In the genomic region with DNA sequence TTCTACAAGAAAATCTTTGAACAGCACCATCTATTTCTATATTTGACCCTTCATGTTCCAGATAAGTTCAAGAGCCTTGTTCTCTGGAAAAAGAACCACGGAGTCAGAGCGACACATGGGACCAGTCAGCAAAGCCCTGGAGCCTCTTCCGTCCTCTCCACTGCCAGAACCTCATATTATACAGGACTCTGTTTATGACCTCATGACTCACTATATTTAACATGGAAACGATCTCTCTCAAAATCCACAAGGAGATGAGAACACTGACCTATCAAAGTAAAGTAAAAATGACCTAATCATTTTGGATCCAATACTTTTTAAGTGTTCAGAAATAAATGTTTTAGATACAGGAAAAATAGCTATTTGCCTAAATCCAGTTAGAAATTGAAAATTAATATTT, we compare ENCODE assay signal across 17 cellular contexts.
DNase-seq lines count a peak whose midpoint lies in the region; ATAC-seq and TF ChIP-seq lines count a peak whose summit lies in the region.
"Had no signal": no experiment of that assay in that cellular context is flagged by ENCODE, and none has a peak within 500 bp of the region (broad histone marks: within the 10 kb centered on the region; RNA-seq: fewer than 3 reads in every experiment).

No MANE protein-coding gene starts in this region.

- H4K20me1 ChIP-seq in SK-N-SH (ENCODE audit: insufficient read depth), result no peaks in the 10 kb centered on the region

- peak overlapping the region; percentile 68 for H2AFZ ChIP-seq in SK-N-SH (ENCODE audit: low read depth)
- H2AFZ ChIP-seq: GM23338 had no signal

- H3K36me3 ChIP-seq in SK-N-SH (replicated peaks in 1 of 2; ENCODE audit: control insufficient read depth in 1 of 2, insufficient read depth in 2 of 2, low read length in 1 of 2) (no peaks in the 10 kb centered on the region), endodermal cell (ENCODE audit: control insufficient read depth, insufficient read depth, low read length) (peaks cover 15% of the 10 kb centered on the region)

- H3K9me2 ChIP-seq in SK-N-SH, result no peaks in the 10 kb centered on the region

- DNase-seq in SK-N-SH (peak; percentile 50), M059J (ENCODE audit: low read depth) (peak; percentile 22), endodermal cell (no peak), neural crest cell (ENCODE audit: low read depth, low spot score) (no peak)
- DNase-seq in stimulated activated CD4-positive, alpha-beta T cell treated with anti-CD3 and anti-CD28 coated beads, Interleukin-2, amount 100 ng/mL, for 24 hours, result no peak
- DNase-seq in activated CD8-positive, alpha-beta memory T cell treated with anti-CD3 and anti-CD28 coated beads, Interleukin-2, amount 10 ng/mL, durations not matched to agents 7 days and 5 days, result no peak
- DNase-seq in activated CD8-positive, alpha-beta memory T cell treated with anti-CD3 and anti-CD28 coated beads, Interleukin-2, amount 50 U/mL, for 4 hours, result no peak
- DNase-seq: DMS153, naive B cell, NCI-H446 had no signal

- H3K4me3 Mint-ChIP-seq in endodermal cell, result no peak overlapping the region
- peak overlapping the region; percentile 49 for H3K4me3 Mint-ChIP-seq in neural crest cell
- H3K4me3 Mint-ChIP-seq in activated CD8-positive, alpha-beta memory T cell treated with anti-CD3 and anti-CD28 coated beads, Interleukin-2, amount 10 ng/mL, durations not matched to agents 7 days and 5 days, result no peak overlapping the region
- H3K4me3 Mint-ChIP-seq: central memory CD8-positive, alpha-beta T cell; GM23338; naive B cell; type B pancreatic cell had no signal

- H3K27ac Mint-ChIP-seq in endodermal cell (peak overlapping the region; percentile 14), neural crest cell (ENCODE audit: unreplicated experiment) (no peak overlapping the region)
- H3K27ac Mint-ChIP-seq in activated CD8-positive, alpha-beta memory T cell treated with anti-CD3 and anti-CD28 coated beads, Interleukin-2, amount 10 ng/mL, durations not matched to agents 7 days and 5 days, result no peak overlapping the region
- H3K27ac Mint-ChIP-seq: GM23338, type B pancreatic cell had no signal

- no peak; the same call in 1 of the 3 replicates for ATAC-seq in SK-N-SH treated with all-trans-retinoic acid at 6 μM for 48 hours
- no peak for ATAC-seq in activated CD8-positive, alpha-beta memory T cell treated with anti-CD3 and anti-CD28 coated beads, Interleukin-2, amount 10 ng/mL, durations not matched to agents 7 days and 5 days
- ATAC-seq: esophagus mucosa, GM23338 had no signal

- WGBS in SK-N-SH (ENCODE audit: low lambda C conversion rate), result 13% methylated on average over 4 of the region's 4 CpGs
- WGBS in endodermal cell (ENCODE audit: insufficient coverage in 1 of 2, insufficient read length in 1 of 2), 2 experiments, result 81 to 100% methylated on average over 1 to 4 of the region's 4 CpGs

- peaks cover 0 to 23% of the 10 kb centered on the region in 2 experiments; a peak in 2 of 4 replicates for H3K4me1 ChIP-seq in SK-N-SH (ENCODE audit: control insufficient read depth in 1 of 2, insufficient read depth in 2 of 2, low read depth in 1 of 2, low read length in 1 of 2)
- H3K4me1 ChIP-seq in endodermal cell (ENCODE audit: control insufficient read depth, insufficient read depth, low read length), result peaks cover 14% of the 10 kb centered on the region

- H3K4me3 ChIP-seq in SK-N-SH (ENCODE audit: low read depth in 2 of 2, low read length in 1 of 2), result no peak overlapping the region
- no peak overlapping the region for H3K4me3 ChIP-seq in endodermal cell (ENCODE audit: low read length)
- H3K4me3 ChIP-seq: GM12878, GM23338 had no signal

- peaks cover 8% of the 10 kb centered on the region for H3K36me3 Mint-ChIP-seq in endodermal cell (ENCODE audit: low read depth)
- H3K36me3 Mint-ChIP-seq in neural crest cell (ENCODE audit: low read depth), result peaks cover 7% of the 10 kb centered on the region
- peaks cover 6% of the 10 kb centered on the region for H3K36me3 Mint-ChIP-seq in activated CD8-positive, alpha-beta memory T cell treated with anti-CD3 and anti-CD28 coated beads, Interleukin-2, amount 10 ng/mL, durations not matched to agents 7 days and 5 days
- H3K36me3 Mint-ChIP-seq: naive B cell had no signal

- no peaks in the 10 kb centered on the region for H3K9me3 ChIP-seq in SK-N-SH
- peaks cover 3% of the 10 kb centered on the region for H3K9me3 ChIP-seq in endodermal cell (ENCODE audit: control insufficient read depth, low read length)

- H3K4me2 ChIP-seq in SK-N-SH, result no peak overlapping the region
- H3K4me2 ChIP-seq: GM23338 had no signal

- POLR2A ChIA-PET in SK-N-SH (lab: Yijun Ruan, JAX), result no interaction called here

- H3K27ac ChIP-seq in SK-N-SH (ENCODE audit: low read depth in 2 of 2, low read length in 1 of 2) (peak overlapping the region in 1 of 2 experiments; percentile 95; a peak in 2 of 4 replicates), endodermal cell (ENCODE audit: low read depth, low read length) (no peak overlapping the region)
- H3K27ac ChIP-seq: 22Rv1 had no signal

- TF ChIP-seq CTCF in SK-N-SH (IDR thresholded peaks at IDR 0.05) (no peak), endodermal cell (conservative IDR thresholded peaks at IDR 0.05) (no peak), neural crest cell (conservative IDR thresholded peaks at IDR 0.05) (no peak)

- no peak overlapping the region for H3K9ac ChIP-seq in SK-N-SH
- no peak overlapping the region for H3K9ac ChIP-seq in endodermal cell (ENCODE audit: extremely low read depth, low read length, poor library complexity, severe bottlenecking)

- no peaks in the 10 kb centered on the region for H3K27me3 Mint-ChIP-seq in endodermal cell (ENCODE audit: insufficient read depth)
- H3K27me3 Mint-ChIP-seq in neural crest cell (ENCODE audit: low read depth), result no peaks in the 10 kb centered on the region
- peaks cover 3% of the 10 kb centered on the region for H3K27me3 Mint-ChIP-seq in activated CD8-positive, alpha-beta memory T cell treated with anti-CD3 and anti-CD28 coated beads, Interleukin-2, amount 10 ng/mL, durations not matched to agents 7 days and 5 days
- H3K27me3 Mint-ChIP-seq: central memory CD8-positive, alpha-beta T cell; naive B cell; type B pancreatic cell had no signal

- H3K79me2 ChIP-seq in SK-N-SH (ENCODE audit: insufficient read depth), result no peaks in the 10 kb centered on the region

- peaks cover 5% of the 10 kb centered on the region for H3F3A ChIP-seq in SK-N-SH (replicated peaks; ENCODE audit: insufficient read depth)

- peak; percentile 17; the same call in 1 of the 2 replicates for TF ChIP-seq RAD21 in SK-N-SH (IDR thresholded peaks at IDR 0.05; ENCODE audit: low read length)

- TF ChIP-seq EP300 in SK-N-SH (IDR thresholded peaks at IDR 0.05; ENCODE audit: borderline replicate concordance in 1 of 2, low read depth in 1 of 2, low read length in 1 of 2), result peak in 1 of 2 experiments; percentile 16; a peak in 1 of 4 replicates

- H3K9me3 Mint-ChIP-seq in endodermal cell, result peaks cover 4% of the 10 kb centered on the region
- no peaks in the 10 kb centered on the region for H3K9me3 Mint-ChIP-seq in neural crest cell
- no peaks in the 10 kb centered on the region for H3K9me3 Mint-ChIP-seq in activated CD8-positive, alpha-beta memory T cell treated with anti-CD3 and anti-CD28 coated beads, Interleukin-2, amount 10 ng/mL, durations not matched to agents 7 days and 5 days (ENCODE audit: low read depth)
- H3K9me3 Mint-ChIP-seq: central memory CD8-positive, alpha-beta T cell; type B pancreatic cell had no signal

- CTCF ChIA-PET in SK-N-SH (lab: Yijun Ruan, JAX), result interaction anchor here (0.6 to 2.8 kb wide), 3 partner anchors 10 to 18 kb away, joined by 3 to 9 read pairs (median 4); no protein-coding TSS in a partner anchor
- CTCF ChIA-PET in activated CD8-positive, alpha-beta memory T cell treated with anti-CD3 and anti-CD28 coated beads, Interleukin-2, amount 10 ng/mL, durations not matched to agents 7 days and 5 days (lab: Charles Lee), result interaction anchor here (0.7 to 0.8 kb wide), 2 partner anchors 20 to 132 kb away, joined by 3 read pairs; no protein-coding TSS in a partner anchor

- H3K4me1 Mint-ChIP-seq in endodermal cell (peaks cover 42% of the 10 kb centered on the region), neural crest cell (peaks cover 39% of the 10 kb centered on the region)
- H3K4me1 Mint-ChIP-seq in activated CD8-positive, alpha-beta memory T cell treated with anti-CD3 and anti-CD28 coated beads, Interleukin-2, amount 10 ng/mL, durations not matched to agents 7 days and 5 days, result peaks cover 21% of the 10 kb centered on the region
- H3K4me1 Mint-ChIP-seq: central memory CD8-positive, alpha-beta T cell; naive B cell had no signal

- no peaks in the 10 kb centered on the region for H3K27me3 ChIP-seq in SK-N-SH (ENCODE audit: insufficient read depth)
- no peaks in the 10 kb centered on the region for H3K27me3 ChIP-seq in endodermal cell (ENCODE audit: control insufficient read depth, insufficient read depth, low read length, poor library complexity, severe bottlenecking)

TF ChIP-seq in SK-N-SH, 30 proteins besides CTCF, POLR2A, EP300 and RAD21:
- TF ChIP-seq FOXJ3 (CRISPR knock-in tag; IDR thresholded peaks at IDR 0.05) (no peak), RCOR1 (IDR thresholded peaks at IDR 0.05; ENCODE audit: low read length) (0 out of 2 replicates have a peak, but pooled peaks have one; percentile 20)

TF ChIP-seq in SK-N-SH treated with all-trans-retinoic acid at 6 μM for 48 hours, 23 proteins besides CTCF, POLR2A, EP300 and RAD21:
- TF ChIP-seq SNAI2 (CRISPR knock-in tag; IDR thresholded peaks at IDR 0.05) (no peak), RARB (CRISPR knock-in tag; IDR thresholded peaks at IDR 0.05) (no peak), PPARA (CRISPR knock-in tag; IDR thresholded peaks at IDR 0.05; ENCODE audit: borderline replicate concordance) (no peak), ZFP30 (CRISPR knock-in tag; IDR thresholded peaks at IDR 0.05) (no peak), ARNTL (CRISPR knock-in tag; IDR thresholded peaks at IDR 0.05; ENCODE audit: borderline replicate concordance, low read depth) (no peak), ZNF8 (CRISPR knock-in tag; IDR thresholded peaks at IDR 0.05) (no peak), ZNF565 (CRISPR knock-in tag; conservative IDR thresholded peaks at IDR 0.05; ENCODE audit: low read depth) (no peak), CSDC2 (CRISPR knock-in tag; IDR thresholded peaks at IDR 0.05) (no peak), OSR1 (CRISPR knock-in tag; IDR thresholded peaks at IDR 0.05) (no peak)
- TF ChIP-seq, protein P1, sequence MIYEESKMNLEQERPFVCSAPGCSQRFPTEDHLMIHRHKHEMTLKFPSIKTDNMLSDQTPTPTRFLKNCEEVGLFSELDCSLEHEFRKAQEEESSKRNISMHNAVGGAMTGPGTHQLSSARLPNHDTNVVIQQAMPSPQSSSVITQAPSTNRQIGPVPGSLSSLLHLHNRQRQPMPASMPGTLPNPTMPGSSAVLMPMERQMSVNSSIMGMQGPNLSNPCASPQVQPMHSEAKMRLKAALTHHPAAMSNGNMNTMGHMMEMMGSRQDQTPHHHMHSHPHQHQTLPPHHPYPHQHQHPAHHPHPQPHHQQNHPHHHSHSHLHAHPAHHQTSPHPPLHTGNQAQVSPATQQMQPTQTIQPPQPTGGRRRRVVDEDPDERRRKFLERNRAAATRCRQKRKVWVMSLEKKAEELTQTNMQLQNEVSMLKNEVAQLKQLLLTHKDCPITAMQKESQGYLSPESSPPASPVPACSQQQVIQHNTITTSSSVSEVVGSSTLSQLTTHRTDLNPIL (CRISPR knock-in tag; IDR thresholded peaks at IDR 0.05; ENCODE audit: low read depth), result no peak
TF ChIP-seq in SK-N-SH treated with all-trans-retinoic acid at 6 μM for 48 hours: peak in this region for 0.

Comparison
In these comparisons a context has a peak if more than half of its experiments do, and no peak if none do; other contexts are left out.
1. DNase-seq: peak in SK-N-SH (single experiment) and M059J (single experiment); none in endodermal cell (single experiment), neural crest cell (single experiment), stimulated activated CD4-positive, alpha-beta T cell treated with anti-CD3 and anti-CD28 coated beads, Interleukin-2, amount 100 ng/mL, for 24 hours (0 of 2), activated CD8-positive, alpha-beta memory T cell treated with anti-CD3 and anti-CD28 coated beads, Interleukin-2, amount 10 ng/mL, durations not matched to agents 7 days and 5 days (single experiment) and activated CD8-positive, alpha-beta memory T cell treated with anti-CD3 and anti-CD28 coated beads, Interleukin-2, amount 50 U/mL, for 4 hours (single experiment).